ENCODE assay signal across 8 cellular contexts in the genomic region with DNA sequence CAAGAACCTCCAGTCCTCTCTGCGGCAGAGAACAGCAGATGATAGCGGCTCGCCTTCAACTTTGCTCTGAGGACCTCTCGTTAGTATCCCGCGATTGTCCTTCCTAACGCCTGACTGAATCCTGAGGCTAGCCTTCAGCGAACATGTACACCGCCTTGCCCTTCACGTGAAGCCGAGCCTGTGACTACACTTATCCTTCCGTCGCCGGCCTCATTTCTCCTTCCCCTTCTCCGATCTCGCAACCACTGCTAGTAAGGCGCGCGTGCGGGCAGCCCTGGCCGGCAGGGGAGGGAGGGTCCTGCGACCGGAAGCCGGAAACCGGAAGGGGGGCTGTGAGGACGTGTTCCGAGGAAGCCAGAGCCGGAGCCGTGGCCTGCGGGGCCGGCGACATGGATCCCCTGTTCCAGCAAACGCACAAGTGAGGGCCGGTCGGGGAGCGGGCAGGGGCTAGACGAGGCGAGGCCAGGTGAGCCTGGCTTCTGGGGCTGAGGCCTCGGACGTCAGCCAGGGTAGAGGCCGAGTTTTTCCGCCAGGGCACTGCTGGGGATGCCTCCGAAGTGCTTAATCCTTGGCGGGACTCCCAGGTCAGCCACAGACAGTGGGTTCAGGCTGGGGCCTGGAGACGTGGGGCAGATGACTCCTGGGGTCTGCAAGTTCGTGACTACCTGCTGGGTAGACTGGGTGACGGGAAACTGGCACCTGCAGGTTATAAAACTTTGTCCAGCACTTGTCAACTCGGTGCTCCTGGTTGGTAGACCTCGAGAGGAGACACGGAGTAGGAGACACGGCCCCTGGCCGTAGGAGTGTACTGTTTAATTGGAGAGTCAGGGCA. TPM values are rescaled to one million over a fixed set of nuclear protein-coding genes. Genes with fewer than 3 reads are reported as not detected.
A peak's percentile ranks its signal among the peaks of the same experiment; 100 is the strongest.
DNase-seq lines count a peak whose midpoint lies in the region; ATAC-seq and TF ChIP-seq lines count a peak whose summit lies in the region.

GOSR2 (plus strand) TSS at position 357 of the 832 bp plus-strand sequence; CDS start at position 390, 33 bp downstream.

- peak; percentile 89 for DNase-seq in DMS114 treated with DMSO at 0.1 percent for 48 hours (lab: John Stamatoyannopoulos, UW; ENCODE audit: unreplicated experiment)
- DNase-seq in PC-3: peak; percentile 89
- peak; percentile 86 for DNase-seq in activated T-cell treated with anti-CD3 and anti-CD28 coated beads for 48 hours (ENCODE audit: low read depth)
- no peak for DNase-seq in epithelial cell of proximal tubule (ENCODE audit: low read depth)
- peak; percentile 94 for DNase-seq in stimulated activated CD8-positive, alpha-beta memory T cell treated with anti-CD3 and anti-CD28 coated beads, Interleukin-4, amount 100 ng/mL, for 48 hours

- H3K36me3 ChIP-seq in PC-3 (ENCODE audit: low read depth, low read length): peaks cover 6% of the 10 kb centered on the region; the same call in 1 of the 2 replicates
- no peaks in the 10 kb centered on the region for H3K36me3 ChIP-seq in mucosa of stomach (ENCODE audit: control insufficient read depth, insufficient read depth, low read length)

- ATAC-seq in GM21529 (IDR thresholded peaks at IDR 0.05; ENCODE audit: unreplicated experiment) (peak; percentile 89), PC-3 (peak; percentile 96)

- no peaks in the 10 kb centered on the region for H3K27me3 Mint-ChIP-seq in IgD-negative memory B cell

- TF ChIP-seq CTCF in PC-3 (conservative IDR thresholded peaks at IDR 0.05; ENCODE audit: low read depth, low read length) (no peak), epithelial cell of proximal tubule (conservative IDR thresholded peaks at IDR 0.05; ENCODE audit: low read depth, low read length) (no peak)

- H3K4me3 ChIP-seq in PC-3 (ENCODE audit: low read length) (peak within 1 kb of the TSS; percentile 98), epithelial cell of proximal tubule (ENCODE audit: low read depth, low read length) (peak within 1 kb of the TSS; percentile 98), mucosa of stomach (ENCODE audit: low read length) (peak within 1 kb of the TSS; percentile 88)

- peak within 1 kb of the TSS; percentile 95 for H2AFZ ChIP-seq in PC-3 (ENCODE audit: low read length)

- H3K9ac ChIP-seq in PC-3 (ENCODE audit: low read length) (peak within 1 kb of the TSS; percentile 96), mucosa of stomach (ENCODE audit: low read length) (peak within 1 kb of the TSS; percentile 92)

- POLR2A ChIA-PET in PC-3 (lab: Charles Lee; ENCODE audit: unreplicated experiment): no interaction called here

- H3K4me1 ChIP-seq in PC-3 (ENCODE audit: insufficient read depth, low read length): peaks cover 9% of the 10 kb centered on the region; the same call in 1 of the 2 replicates
- H3K4me1 ChIP-seq in mucosa of stomach (ENCODE audit: control insufficient read depth, insufficient read depth, low read length): peaks cover 24% of the 10 kb centered on the region

- peak within 1 kb of the TSS; percentile 91 to 99 (median 94) for H3K4me3 Mint-ChIP-seq in IgD-negative memory B cell

- H3K9me3 ChIP-seq in PC-3 (ENCODE audit: low read length): no peaks in the 10 kb centered on the region
- H3K9me3 ChIP-seq in mucosa of stomach (ENCODE audit: control insufficient read depth, low read length): no peaks in the 10 kb centered on the region

- H3F3A ChIP-seq in PC-3 (ENCODE audit: low read length, unreplicated experiment): no peaks in the 10 kb centered on the region

- H3K27ac Mint-ChIP-seq in IgD-negative memory B cell: peak within 1 kb of the TSS; percentile 96 to 100 (median 99)

- no peaks in the 10 kb centered on the region for H3K9me3 Mint-ChIP-seq in IgD-negative memory B cell

- H3K36me3 Mint-ChIP-seq in IgD-negative memory B cell: peaks cover 2% of the 10 kb centered on the region

- peaks cover 27 to 45% (median 43%) of the 10 kb centered on the region in 3 donors for H3K4me1 Mint-ChIP-seq in IgD-negative memory B cell

- H4K20me1 ChIP-seq in PC-3 (ENCODE audit: low read length): peaks cover 40% of the 10 kb centered on the region

- TSS peak; percentile 49 for BruUV-seq in PC-3 (replicated peaks; lab: Mats Ljungman, UMichigan)

- H3K4me2 ChIP-seq in PC-3 (ENCODE audit: low read length): peak within 1 kb of the TSS; percentile 79

- intact Hi-C loops in PC-3 (cut with micrococcal nuclease): no loop called here

- H3K9me2 ChIP-seq in PC-3 (replicated peaks; ENCODE audit: low read length): no peaks in the 10 kb centered on the region

- H3K79me2 ChIP-seq in PC-3 (ENCODE audit: low read length): peaks cover 52% of the 10 kb centered on the region

- H3K27ac ChIP-seq in PC-3 (ENCODE audit: low read length): peak within 1 kb of the TSS; percentile 75

- CTCF ChIA-PET in PC-3 (lab: Charles Lee): no interaction called here

- H3K27me3 ChIP-seq in PC-3 (ENCODE audit: low read length) (no peaks in the 10 kb centered on the region), mucosa of stomach (ENCODE audit: control insufficient read depth, insufficient read depth, low read length) (no peaks in the 10 kb centered on the region)

RNA-seq across cellular contexts. Expression of gene GOSR2, which starts in this region (rescaled TPM):
- 49.2 TPM for polyA plus RNA-seq in IgD-negative memory B cell
- total RNA-seq in PC-3 (2014; rRNA removed): 45.6 and 48.4 TPM in 2 replicates
- total RNA-seq in epithelial cell of proximal tubule: 15.6 and 25.5 TPM in 2 replicates
